In the genomic region with DNA sequence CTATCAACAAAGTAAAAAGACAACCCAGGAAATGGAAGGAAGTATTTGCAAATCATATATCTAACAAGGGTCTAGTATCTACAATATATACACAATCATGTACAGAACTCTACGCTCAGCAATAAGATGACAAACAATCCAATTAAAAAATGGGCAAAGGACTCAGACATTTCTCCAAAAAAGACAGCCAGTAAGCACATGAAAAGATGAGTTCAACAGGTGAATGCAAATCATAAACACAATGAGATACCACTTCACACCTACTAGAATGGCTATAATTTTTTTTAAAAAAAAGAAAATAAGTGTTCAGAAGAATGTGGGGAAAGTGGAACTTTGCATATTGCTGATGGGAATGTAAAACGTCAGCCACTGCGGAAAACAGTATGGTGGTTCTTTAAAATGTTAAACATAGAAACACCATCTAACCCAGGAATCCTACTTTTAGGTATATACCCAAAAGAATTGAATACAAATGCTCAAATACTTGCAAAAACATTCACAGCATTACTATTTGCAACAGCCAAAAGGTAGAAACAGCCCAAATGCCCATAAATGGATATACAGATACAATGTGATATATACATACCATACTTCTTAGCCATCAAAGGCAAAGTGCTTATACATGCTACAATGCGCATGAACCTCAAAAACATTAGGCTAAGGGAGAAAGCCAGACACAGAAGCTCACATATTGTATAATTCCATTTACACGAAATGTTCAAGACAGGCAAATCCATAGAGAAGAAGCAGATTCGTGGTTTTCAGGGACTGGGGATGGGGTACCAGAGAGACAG, we compare ENCODE assay signal across 12 cellular contexts.
DNase-seq lines count a peak whose midpoint lies in the region; TF ChIP-seq lines count a peak whose summit lies in the region.
"Had no signal": no experiment of that assay in that cellular context is flagged by ENCODE, and none has a peak within 500 bp of the region (broad histone marks: within the 10 kb centered on the region; RNA-seq: fewer than 3 reads in every experiment).

No MANE protein-coding gene starts in this region.

- H3K4me1 Mint-ChIP-seq in T-helper 2 cell treated with Interferon-gamma antibody and Interleukin-4, amounts not matched to agents 5 μg/mL and 100 μg/mL, for 36 hours (ENCODE audit: low read depth) = no peaks in the 10 kb centered on the region
- H3K4me1 Mint-ChIP-seq: CD4-positive, CD25-positive, alpha-beta regulatory T cell had no signal

- H3K4me3 Mint-ChIP-seq in T-helper 2 cell treated with Interferon-gamma antibody and Interleukin-4, amounts not matched to agents 5 μg/mL and 100 μg/mL, for 36 hours = no peak overlapping the region
- H3K4me3 Mint-ChIP-seq: IgD-negative memory B cell had no signal

- H3K9ac ChIP-seq in stomach smooth muscle (ENCODE audit: low read length in 2 of 2) = no peak overlapping the region
- H3K9ac ChIP-seq: BLaER1 treated with 17β-estradiol and CSF1 and Interleukin-3, amounts not matched to agents 10 nM and 100 nM had no signal

- no peaks in the 10 kb centered on the region for H3K27me3 ChIP-seq in stomach smooth muscle (ENCODE audit: control insufficient read depth in 1 of 2, insufficient read depth in 2 of 2, low read length in 2 of 2)
- H3K27me3 ChIP-seq: BLaER1 treated with 17β-estradiol and CSF1 and Interleukin-3, amounts not matched to agents 10 nM and 100 nM had no signal

- DNase-seq in HCEC 1CT (peak; percentile 20), epithelial cell of esophagus (ENCODE audit: low read depth) (peak; percentile 21), NCI-H345 (lab: John Stamatoyannopoulos, UW) (no peak), ureter (ENCODE audit: low spot score) (no peak)
- no peak for DNase-seq in T-helper 2 cell treated with Interferon-gamma antibody and Interleukin-4, amounts not matched to agents 5 μg/mL and 100 μg/mL, for 36 hours (ENCODE audit: low spot score)
- DNase-seq: ACHN; CD4-positive, CD25-positive, alpha-beta regulatory T cell; DMS 273 treated with DMSO at 0.1 percent for 48 hours had no signal

- TF ChIP-seq CTCF in epithelial cell of esophagus (IDR thresholded peaks at IDR 0.05; ENCODE audit: insufficient read depth, low read depth, low read length, missing control alignments) = no peak

- no peak overlapping the region for H3K27ac Mint-ChIP-seq in T-helper 2 cell treated with Interferon-gamma antibody and Interleukin-4, amounts not matched to agents 5 μg/mL and 100 μg/mL, for 36 hours
- H3K27ac Mint-ChIP-seq: CD4-positive, CD25-positive, alpha-beta regulatory T cell; IgD-negative memory B cell had no signal

- H3K36me3 ChIP-seq in stomach smooth muscle (ENCODE audit: control insufficient read depth in 2 of 2, insufficient read depth in 2 of 2, low read length in 2 of 2) = no peaks in the 10 kb centered on the region

- no peaks in the 10 kb centered on the region for H3K36me3 Mint-ChIP-seq in T-helper 2 cell treated with Interferon-gamma antibody and Interleukin-4, amounts not matched to agents 5 μg/mL and 100 μg/mL, for 36 hours (ENCODE audit: low read depth)
- H3K36me3 Mint-ChIP-seq: CD4-positive, CD25-positive, alpha-beta regulatory T cell; IgD-negative memory B cell had no signal

- H3K27me3 Mint-ChIP-seq in T-helper 2 cell treated with Interferon-gamma antibody and Interleukin-4, amounts not matched to agents 5 μg/mL and 100 μg/mL, for 36 hours (ENCODE audit: low read depth) = peaks cover 26% of the 10 kb centered on the region

- peak overlapping the region; percentile 5 for H3K27ac ChIP-seq in angular gyrus (ENCODE audit: low read depth, low read length)
- peak overlapping the region; percentile 2 for H3K27ac ChIP-seq in stomach smooth muscle (ENCODE audit: low read length)
- H3K27ac ChIP-seq: BLaER1 treated with 17β-estradiol and CSF1 and Interleukin-3, amounts not matched to agents 10 nM and 100 nM had no signal

- H3K4me1 ChIP-seq in stomach smooth muscle (ENCODE audit: control insufficient read depth, insufficient read depth, low read length) = peaks cover 4% of the 10 kb centered on the region

- no peaks in the 10 kb centered on the region for H3K9me3 ChIP-seq in stomach smooth muscle (ENCODE audit: control insufficient read depth in 2 of 2, low read length in 2 of 2)

- H3K4me3 ChIP-seq in epithelial cell of esophagus (ENCODE audit: low read length) (no peak overlapping the region), stomach smooth muscle (ENCODE audit: low read length in 2 of 2) (no peak overlapping the region)
- H3K4me3 ChIP-seq: BLaER1 treated with 17β-estradiol and CSF1 and Interleukin-3, amounts not matched to agents 10 nM and 100 nM had no signal

- no peaks in the 10 kb centered on the region for H3K9me3 Mint-ChIP-seq in T-helper 2 cell treated with Interferon-gamma antibody and Interleukin-4, amounts not matched to agents 5 μg/mL and 100 μg/mL, for 36 hours

Comparison
In these comparisons a context has a peak if more than half of its experiments do, and no peak if none do; other contexts are left out.
1. DNase-seq: peak in HCEC 1CT (single experiment) and epithelial cell of esophagus (single experiment); none in NCI-H345 (single experiment), T-helper 2 cell treated with Interferon-gamma antibody and Interleukin-4, amounts not matched to agents 5 μg/mL and 100 μg/mL, for 36 hours (single experiment) and ureter (single experiment).